Comparison of ENCODE assay signal across 13 cellular contexts in genomic region chr3:13547591-13548371, GRCh38. TPM values are rescaled to one million over a fixed set of nuclear protein-coding genes. Genes with fewer than 3 reads are reported as not detected.
DNase-seq lines count a peak whose midpoint lies in the region; ATAC-seq, FAIRE-seq and TF ChIP-seq lines count a peak whose summit lies in the region.
"Had no signal": no experiment of that assay in that cellular context is flagged by ENCODE, and none has a peak within 500 bp of the region (broad histone marks: within the 10 kb centered on the region; RNA-seq: fewer than 3 reads in every experiment).

No MANE protein-coding gene starts in this region.

- H3K4me3 Mint-ChIP-seq in activated T-cell treated with anti-CD3 and anti-CD28 coated beads, Interleukin-2, amount 50 U/mL, for 72 hours = peak overlapping the region; percentile 9 to 71

- H3K4me2 ChIP-seq in mammary epithelial cell (ENCODE audit: insufficient read depth, low read depth, low read length) = no peak overlapping the region
- H3K4me2 ChIP-seq in keratinocyte (ENCODE audit: control insufficient read depth, extremely low read depth, insufficient read depth, low read depth, low read length) = peak overlapping the region; percentile 60

- no peaks in the 10 kb centered on the region for H3K36me3 ChIP-seq in mammary epithelial cell (ENCODE audit: insufficient read depth, low read length)
- no peaks in the 10 kb centered on the region for H3K36me3 ChIP-seq in keratinocyte (ENCODE audit: control insufficient read depth in 2 of 2, extremely low read depth in 1 of 2, insufficient read depth in 2 of 2, low read length in 2 of 2)
- H3K36me3 ChIP-seq in testis (ENCODE audit: low read depth, missing control alignments) = no peaks in the 10 kb centered on the region
- no peaks in the 10 kb centered on the region for H3K36me3 ChIP-seq in upper lobe of right lung

- H3K4me1 ChIP-seq in mammary epithelial cell (ENCODE audit: insufficient read depth, low read length) (peaks cover 24% of the 10 kb centered on the region), keratinocyte (ENCODE audit: control insufficient read depth, extremely low read depth, insufficient read depth, low read length) (peaks cover 28% of the 10 kb centered on the region), testis (peaks cover 33% of the 10 kb centered on the region), upper lobe of right lung (peaks cover 11% of the 10 kb centered on the region)
- H3K4me1 ChIP-seq: parathyroid adenoma had no signal

- FAIRE-seq in keratinocyte (lab: Jason Lieb, UNC) = peak; percentile 73
- FAIRE-seq: endothelial cell of umbilical vein, islet of Langerhans, RCC 7860 had no signal

- H3K27me3 Mint-ChIP-seq in activated T-cell treated with anti-CD3 and anti-CD28 coated beads, Interleukin-2, amount 50 U/mL, for 72 hours (ENCODE audit: low read depth) = peaks cover 59% of the 10 kb centered on the region

- H3K9me3 ChIP-seq in mammary epithelial cell (replicated peaks; ENCODE audit: insufficient read depth, low read length) (no peaks in the 10 kb centered on the region), keratinocyte (ENCODE audit: control insufficient read depth, low read depth, low read length) (no peaks in the 10 kb centered on the region), testis (no peaks in the 10 kb centered on the region), upper lobe of right lung (no peaks in the 10 kb centered on the region)

- 66% methylated on average over 9 of the region's 10 CpGs for WGBS in mammary epithelial cell (ENCODE audit: low coverage, missing lambda C conversion rate)
- WGBS in testis, 2 donors = 58 to 60% methylated on average over 10 of the region's 10 CpGs

- in situ Hi-C loops in mammary epithelial cell (cut with MboI; ENCODE audit: low sequenced_read_pairs in 2 of 2) = no loop called here

- H3K9me1 ChIP-seq in keratinocyte (ENCODE audit: control insufficient read depth, extremely low read depth, insufficient read depth, low read length) = peaks cover 2% of the 10 kb centered on the region

- peaks cover 7% of the 10 kb centered on the region for H3K27me3 ChIP-seq in mammary epithelial cell (ENCODE audit: insufficient read depth, low read length)
- H3K27me3 ChIP-seq in keratinocyte (ENCODE audit: control insufficient read depth, extremely low read depth, insufficient read depth, low read length) = peaks cover 8% of the 10 kb centered on the region
- H3K27me3 ChIP-seq in testis = no peaks in the 10 kb centered on the region
- peaks cover 8% of the 10 kb centered on the region for H3K27me3 ChIP-seq in upper lobe of right lung

- no peak overlapping the region for H2AFZ ChIP-seq in mammary epithelial cell (ENCODE audit: low read depth, low read length)
- H2AFZ ChIP-seq in keratinocyte (ENCODE audit: control insufficient read depth, low read length) = no peak overlapping the region

- peaks cover 0 to 2% of the 10 kb centered on the region in 2 donors for H3K9me3 Mint-ChIP-seq in activated T-cell treated with anti-CD3 and anti-CD28 coated beads, Interleukin-2, amount 50 U/mL, for 72 hours

- H3K9ac ChIP-seq in mammary epithelial cell (ENCODE audit: insufficient read depth, low read length) (no peak overlapping the region), keratinocyte (ENCODE audit: control insufficient read depth, extremely low read depth, insufficient read depth, low read length) (peak overlapping the region; percentile 33)
- H3K9ac ChIP-seq: parathyroid adenoma had no signal

- no peak for TF ChIP-seq POLR2A in testis (IDR thresholded peaks at IDR 0.05)

- dilution Hi-C loops in mammary epithelial cell (cut with HindIII; ENCODE audit: low sequenced_read_pairs) (loop anchor here (10.0 kb wide), 1 partner anchor 57 kb away; no protein-coding TSS in a partner anchor), keratinocyte (cut with MboI; ENCODE audit: extremely low pct_ligation_motif_present, low sequenced_read_pairs) (no loop called here)

- CTCF ChIA-PET in mammary epithelial cell (lab: Charles Lee; ENCODE audit: low non-redundant PET) = no interaction called here

- H3K36me3 Mint-ChIP-seq in activated T-cell treated with anti-CD3 and anti-CD28 coated beads, Interleukin-2, amount 50 U/mL, for 72 hours (ENCODE audit: insufficient read depth in 2 of 2) = peaks cover 0 to 2% of the 10 kb centered on the region in 2 donors

- H3K27ac Mint-ChIP-seq in activated T-cell treated with anti-CD3 and anti-CD28 coated beads, Interleukin-2, amount 50 U/mL, for 72 hours = no peak overlapping the region

- H3K79me2 ChIP-seq in mammary epithelial cell (ENCODE audit: insufficient read depth, low read length) (no peaks in the 10 kb centered on the region), keratinocyte (ENCODE audit: control insufficient read depth, insufficient read depth, low read length) (no peaks in the 10 kb centered on the region)
- H3K79me2 ChIP-seq: parathyroid adenoma had no signal

- no peak for TF ChIP-seq CTCF in mammary epithelial cell (conservative IDR thresholded peaks at IDR 0.05 in 1 of 2, IDR thresholded peaks at IDR 0.05 in 1 of 2; ENCODE audit: extremely low read depth in 1 of 2, insufficient read depth in 1 of 2, low read depth in 1 of 2, low read length in 2 of 2)
- TF ChIP-seq CTCF in keratinocyte (optimal IDR thresholded peaks at IDR 0.05 in 1 of 3, IDR thresholded peaks at IDR 0.05 in 1 of 3, conservative IDR thresholded peaks at IDR 0.05 in 1 of 3; ENCODE audit: extremely low read depth in 1 of 3, insufficient read depth in 2 of 3, low read length in 3 of 3) = no peak
- no peak for TF ChIP-seq CTCF in testis (IDR thresholded peaks at IDR 0.05)
- TF ChIP-seq CTCF in upper lobe of right lung (IDR thresholded peaks at IDR 0.05) = no peak

- intact Hi-C loops in mammary epithelial cell (cut with micrococcal nuclease) = no loop called here
- intact Hi-C loops in testis (cut with DNase I; ENCODE audit: low total_unique reads) = no loop called here
- intact Hi-C loops in upper lobe of right lung (cut with DNase I) = no loop called here

- ATAC-seq in activated T-cell treated with anti-CD3 and anti-CD28 coated beads, Interleukin-2, amount 50 U/mL, for 72 hours (replicated peaks in 1 of 2) = no peak
- no peak for ATAC-seq in upper lobe of right lung

- DNase-seq in activated T-cell treated with anti-CD3 and anti-CD28 coated beads, Interleukin-2, amount 50 U/mL, for 72 hours = no peak
- no peak for DNase-seq in activated T-cell treated with anti-CD3 and anti-CD28 coated beads, Interleukin-2, amount 50 U/mL, for 1 hour
- DNase-seq in mammary epithelial cell (peak; percentile 68), keratinocyte (ENCODE audit: low read depth, low spot score) (peak; percentile 49), testis (no peak), upper lobe of right lung (no peak), NCI-H2227 treated with DMSO at 0.1 percent for 48 hours (lab: John Stamatoyannopoulos, UW) (no peak), NCI-H2196 (lab: John Stamatoyannopoulos, UW; ENCODE audit: unreplicated experiment) (no peak)
- DNase-seq: NCI-H187 treated with DMSO at 0.1 percent for 48 hours had no signal

- no TSS peak for BruUV-seq in mammary epithelial cell (replicated peaks; lab: Mats Ljungman, UMichigan)

- H3K4me3 ChIP-seq in mammary epithelial cell (replicated peaks in 1 of 3; ENCODE audit: insufficient read depth in 1 of 3, low read depth in 2 of 3, low read length in 3 of 3) = no peak overlapping the region
- no peak overlapping the region for H3K4me3 ChIP-seq in keratinocyte (ENCODE audit: control insufficient read depth in 2 of 3, extremely low read depth in 1 of 3, insufficient read depth in 2 of 3, low read depth in 1 of 3, low read length in 3 of 3)
- H3K4me3 ChIP-seq in testis = no peak overlapping the region
- no peak overlapping the region for H3K4me3 ChIP-seq in upper lobe of right lung

- H3K27ac ChIP-seq in mammary epithelial cell (ENCODE audit: insufficient read depth, low read depth, low read length) = no peak overlapping the region
- H3K27ac ChIP-seq in keratinocyte (ENCODE audit: control insufficient read depth, insufficient read depth, low read length) = no peak overlapping the region
- H3K27ac ChIP-seq in testis = peak overlapping the region; percentile 37 to 83
- H3K27ac ChIP-seq in upper lobe of right lung = no peak overlapping the region
- H3K27ac ChIP-seq: parathyroid adenoma had no signal

- H4K20me1 ChIP-seq in mammary epithelial cell (ENCODE audit: insufficient read depth, low read length) (no peaks in the 10 kb centered on the region), keratinocyte (ENCODE audit: control insufficient read depth, extremely low read depth, insufficient read depth, low read length) (no peaks in the 10 kb centered on the region)

- H3K4me1 Mint-ChIP-seq in activated T-cell treated with anti-CD3 and anti-CD28 coated beads, Interleukin-2, amount 50 U/mL, for 72 hours (ENCODE audit: low read depth) = peaks cover 33% of the 10 kb centered on the region

RNA-seq across cellular contexts. Expression of gene FBLN2, which starts 1.1 kb away (rescaled TPM):
- total RNA-seq in activated T-cell treated with anti-CD3 and anti-CD28 coated beads, Interleukin-2, amount 50 U/mL, for 72 hours = 1 to 10 TPM in 1 of 2 donors, under 1 TPM in 1; 0.49 to 1.1 TPM
- total RNA-seq in mammary epithelial cell (1 to 10 TPM in 1 of 2 donors, not detected in 1; 2.2 TPM), testis (100 to 1,000 TPM; 248 to 334 TPM), upper lobe of right lung (32.9 TPM)
- polyA plus RNA-seq in mammary epithelial cell (0.03 TPM), keratinocyte (0.72 to 3.2 TPM (median 0.87 TPM) in 3 replicates), testis (ENCODE audit: insufficient read depth, low read depth, low replicate concordance) (172 TPM)
- polyA minus RNA-seq in mammary epithelial cell (not detected), keratinocyte (1.4 to 3.1 TPM (median 1.8 TPM) in 3 replicates)
- 1.1 TPM for polyA plus RNA-seq in keratinocyte (2011; ENCODE audit: low read depth)
- polyA plus RNA-seq in keratinocyte (2011; cell fraction: cytosol; rRNA removed) = 0.15 and 0.61 TPM in 2 replicates
- polyA plus RNA-seq in keratinocyte (2011; cell fraction: nucleus; rRNA removed) = 1.6 and 2.6 TPM in 2 replicates
- 1.2 and 2.6 TPM in 2 replicates for polyA plus RNA-seq in keratinocyte (2012; ENCODE audit: low replicate concordance)
- polyA minus RNA-seq in keratinocyte (2011; cell fraction: cytosol; rRNA and poly(A)+ RNA removed) = 1.7 TPM
- polyA minus RNA-seq in keratinocyte (2011; cell fraction: nucleus; rRNA and poly(A)+ RNA removed) = 3.2 and 3.7 TPM in 2 replicates

Comparison
In these comparisons a context has a peak if more than half of its experiments do, and no peak if none do; other contexts are left out.
1. DNase-seq: peak in mammary epithelial cell (single experiment) and keratinocyte (single experiment); none in activated T-cell treated with anti-CD3 and anti-CD28 coated beads, Interleukin-2, amount 50 U/mL, for 72 hours (0 of 2), activated T-cell treated with anti-CD3 and anti-CD28 coated beads, Interleukin-2, amount 50 U/mL, for 1 hour (single experiment), testis (single experiment), upper lobe of right lung (single experiment), NCI-H2227 treated with DMSO at 0.1 percent for 48 hours (single experiment) and NCI-H2196 (single experiment).
2. H3K27ac ChIP-seq: peak in testis (2 of 2); none in mammary epithelial cell (single experiment), keratinocyte (single experiment) and upper lobe of right lung (single experiment).
3. RNA of gene FBLN2, which starts 1.1 kb away (total RNA-seq): 248 to 334 TPM in testis and 32.9 TPM in upper lobe of right lung (single experiment); 2.2 TPM in mammary epithelial cell and 0.49 to 1.1 TPM in activated T-cell treated with anti-CD3 and anti-CD28 coated beads, Interleukin-2, amount 50 U/mL, for 72 hours; every median in the first group is over 10 times any median in the second.